8 cellular contexts compared by ENCODE assay signal in the genomic region with DNA sequence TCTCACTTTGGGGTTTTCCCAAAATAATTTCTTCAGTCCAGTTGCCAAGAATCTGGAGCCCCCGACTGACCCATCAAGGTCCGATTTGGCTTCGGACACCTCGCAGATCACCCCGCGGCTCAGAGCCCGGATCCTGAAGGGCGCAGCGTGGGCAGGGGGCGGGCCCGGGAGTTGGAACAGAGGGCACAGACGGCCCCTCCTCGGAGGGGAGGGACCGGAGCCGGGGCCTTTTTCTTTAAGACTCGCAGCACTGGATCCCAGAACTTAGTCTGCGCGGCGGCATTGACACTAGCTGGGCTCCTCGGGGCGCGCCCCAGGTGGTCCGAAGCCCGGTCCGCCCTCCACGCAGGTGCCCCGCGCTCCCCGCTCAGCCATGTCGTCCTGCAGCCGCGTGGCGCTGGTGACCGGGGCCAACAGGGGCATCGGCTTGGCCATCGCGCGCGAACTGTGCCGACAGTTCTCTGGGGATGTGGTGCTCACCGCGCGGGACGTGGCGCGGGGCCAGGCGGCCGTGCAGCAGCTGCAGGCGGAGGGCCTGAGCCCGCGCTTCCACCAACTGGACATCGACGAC. TPM values are rescaled to one million over a fixed set of nuclear protein-coding genes. Genes with fewer than 3 reads are reported as not detected.
DNase-seq lines count a peak whose midpoint lies in the region; ATAC-seq and TF ChIP-seq lines count a peak whose summit lies in the region.

A gene (plus strand): TSS at position 260 of the 571 bp plus-strand sequence. CDS start 114 bp downstream, at position 374.

- peaks cover 25% of the 10 kb centered on the region for H4K20me1 ChIP-seq in BLaER1

- intact Hi-C loops in lower leg skin (cut with DNase I; ENCODE audit: low total_unique reads) = no loop called here

- DNase-seq in HT1080 (ENCODE audit: low read depth) = peak; percentile 55
- peak; percentile 35 to 50 for DNase-seq in activated CD4-positive, alpha-beta T cell treated with anti-CD3 and anti-CD28 coated beads for 24 hours (ENCODE audit: low read depth in 2 of 2)
- peak; percentile 52 for DNase-seq in dermis blood vessel endothelial cell
- DNase-seq in lower leg skin (ENCODE audit: low spot score in 2 of 2) = peak; percentile 71 to 94
- DNase-seq in stimulated activated CD4-positive, alpha-beta T cell treated with anti-CD3 and anti-CD28 coated beads, Interleukin-4, amount 100 ng/mL, for 48 hours (ENCODE audit: low read depth in 2 of 2) = peak; percentile 54 to 67

- TF ChIP-seq POLR2A in lower leg skin (IDR thresholded peaks at IDR 0.05) = peak in 1 of 2 donors; percentile 38

- no peak within 1 kb of the TSS for H3K27ac ChIP-seq in BLaER1

- TF ChIP-seq CTCF in lower leg skin (IDR thresholded peaks at IDR 0.05) = no peak

- peak within 1 kb of the TSS; percentile 96 for H3K4me2 ChIP-seq in BLaER1

- peak within 1 kb of the TSS; percentile 49 for H3K9ac ChIP-seq in BLaER1

- 0 to 1% methylated on average over 40 to 52 of the region's 53 CpGs for WGBS in lower leg skin, 2 donors

- no peaks in the 10 kb centered on the region for H3K9me3 ChIP-seq in BLaER1

- H3K36me3 ChIP-seq in BLaER1 = no peaks in the 10 kb centered on the region

- H3K4me1 ChIP-seq in BLaER1 = peaks cover 41% of the 10 kb centered on the region

- H3K27me3 ChIP-seq in BLaER1 = peaks cover 76% of the 10 kb centered on the region

- peak within 1 kb of the TSS; percentile 70 for H3K4me3 ChIP-seq in BLaER1
- peak within 1 kb of the TSS; percentile 48 for H3K4me3 ChIP-seq in lower leg skin (ENCODE audit: low read depth, poor library complexity, severe bottlenecking)

- ATAC-seq in HG03571 (IDR thresholded peaks at IDR 0.05; ENCODE audit: unreplicated experiment) (no peak), HG02571 (IDR thresholded peaks at IDR 0.05; ENCODE audit: unreplicated experiment) (no peak)

RNA-seq across cellular contexts. Expression of the gene that starts here (rescaled TPM):
- 15.2 and 15.6 TPM in 2 replicates for total RNA-seq in HT1080 (2014; rRNA removed; shearing (Covaris generic))
- 11.7 and 13.1 TPM in 2 replicates for polyA plus RNA-seq in HT1080 (2015; cell fraction: cytosol; rRNA removed)
- 4.6 and 6.5 TPM in 2 replicates for polyA plus RNA-seq in HT1080 (2015; cell fraction: nucleus; rRNA removed)
- total RNA-seq in dermis blood vessel endothelial cell = 5.8 and 6.8 TPM in 2 replicates
- total RNA-seq in lower leg skin = 10 to 100 TPM; 21.3 to 45.9 (median 37.9) TPM
